ENCODE assay signal across 19 cellular contexts in genomic region chr10:27052646-27053045, GRCh38.
"Had no signal": no experiment of that assay in that cellular context is flagged by ENCODE, and none has a peak within 500 bp of the region (broad histone marks: within the 10 kb centered on the region; RNA-seq: fewer than 3 reads in every experiment).

No MANE protein-coding gene starts in this region.

- H3K27ac ChIP-seq: SJSA1, SK-N-MC had no signal

- H3K9me3 ChIP-seq: SJSA1 had no signal

- H3K4me3 ChIP-seq: SJSA1, SK-N-MC had no signal

- H3K27me3 ChIP-seq: SJSA1 had no signal

- DNase-seq: KBM-7, MV-4-11, NCI-H1048, NCI-H1105, NCI-H1417, NCI-H146, NCI-H1694 treated with DMSO at 0.1 percent for 48 hours, NCI-H1930, NCI-H2081, NCI-H2107, NCI-H2227 treated with DMSO at 0.1 percent for 48 hours, NCI-H524, NCI-H526 treated with DMSO at 0.1 percent for 48 hours, NCI-H774, Right ventricle myocardium superior, RPMI8226, SIG-M5 had no signal
